Comparison of ENCODE assay signal across 28 cellular contexts in genomic region chr4:126678608-126679007, GRCh38.
DNase-seq lines count a peak whose midpoint lies in the region; ATAC-seq and TF ChIP-seq lines count a peak whose summit lies in the region.
"Had no signal": no experiment of that assay in that cellular context is flagged by ENCODE, and none has a peak within 500 bp of the region (broad histone marks: within the 10 kb centered on the region; RNA-seq: fewer than 3 reads in every experiment).

No MANE protein-coding gene starts in this region.

- no TSS peak for BruUV-seq in A673 (replicated peaks; lab: Mats Ljungman, UMichigan)

- ATAC-seq in Right ventricle myocardium inferior, result no peak
- no peak for ATAC-seq in HG02571 (IDR thresholded peaks at IDR 0.05; ENCODE audit: unreplicated experiment)
- ATAC-seq in GM19463 (IDR thresholded peaks at IDR 0.05; ENCODE audit: unreplicated experiment), result no peak
- ATAC-seq: gastrocnemius medialis; GM12878; mucosa of descending colon; natural killer cell treated with Interleukin-12 subunit alpha and Interleukin-12 subunit beta and Interleukin-15 and Interleukin-18, amount 100 ng/mL, for 72 hours; stimulated activated effector memory CD8-positive, alpha-beta T cell treated with anti-CD3 and anti-CD28 coated beads, Interleukin-12 subunit alpha, Interleukin-12 subunit beta, amount 100 ng/mL, for 72 hours had no signal

- in situ Hi-C loops in astrocyte of the cerebellum (cut with HindIII; ENCODE audit: low sequenced_read_pairs), result no loop called here

- H3K9me3 ChIP-seq in A673 (ENCODE audit: low read depth, low read length, poor library complexity, severe bottlenecking), result no peaks in the 10 kb centered on the region
- H3K9me3 ChIP-seq: gastrocnemius medialis, mucosa of descending colon, sigmoid colon had no signal

- TF ChIP-seq CTCF in astrocyte of the cerebellum (IDR thresholded peaks at IDR 0.05; ENCODE audit: low read depth, low read length, missing control alignments) (no peak), A673 (conservative IDR thresholded peaks at IDR 0.05; ENCODE audit: low read depth, low read length) (no peak)

- CTCF ChIA-PET in A673 (lab: Charles Lee), result no interaction called here

- DNase-seq in NCI-H1417 (lab: John Stamatoyannopoulos, UW) (peak in 2 of 3 experiments; percentile 8 to 65), NCI-H1417 treated with DMSO at 0.1 percent for 48 hours (lab: John Stamatoyannopoulos, UW) (no peak), NCI-H345 (lab: John Stamatoyannopoulos, UW) (peak; percentile 87), astrocyte of the cerebellum (ENCODE audit: low read depth) (peak; percentile 20), Right ventricle myocardium inferior (ENCODE audit: missing footprints) (no peak), A673 (ENCODE audit: low spot score) (no peak)
- DNase-seq: activated effector memory CD4-positive, alpha-beta T cell treated with Interleukin-2 at 50 U/mL for 16 hours; Calu3; dorsolateral prefrontal cortex; EL; gastrocnemius medialis; Karpas-422; mucosa of descending colon; MV-4-11; NCI-H187 treated with DMSO at 0.1 percent for 48 hours; NCI-H526 treated with DMSO at 0.1 percent for 48 hours; posterior cingulate gyrus; RPMI8226; sigmoid colon; stimulated activated CD4-positive, alpha-beta T cell treated with anti-CD3 and anti-CD28 coated beads, Interleukin-4, amount 100 ng/mL, for 24 hours; T-helper 2 cell had no signal

- POLR2A ChIA-PET in A673 (lab: Charles Lee; ENCODE audit: low non-redundant PET), result no interaction called here

- no peaks in the 10 kb centered on the region for H3K36me3 ChIP-seq in A673 (ENCODE audit: insufficient read depth, low read length, poor library complexity, severe bottlenecking)
- H3K36me3 ChIP-seq: gastrocnemius medialis, sigmoid colon had no signal

- intact Hi-C loops in Right ventricle myocardium inferior (cut with DNase I) (no loop called here), A673 (cut with micrococcal nuclease; ENCODE audit: unreplicated experiment) (no loop called here)

- H3K4me3 ChIP-seq in astrocyte of the cerebellum (ENCODE audit: low read depth, low read length), result no peak overlapping the region
- H3K4me3 ChIP-seq in A673 (ENCODE audit: low read depth, low read length, poor library complexity, severe bottlenecking), result no peak overlapping the region
- H3K4me3 ChIP-seq: dorsolateral prefrontal cortex, gastrocnemius medialis, GM12878, lung, mucosa of descending colon, sigmoid colon had no signal

- no peaks in the 10 kb centered on the region for H3K27me3 ChIP-seq in A673 (replicated peaks; ENCODE audit: insufficient read depth, low read depth, low read length, poor library complexity)
- H3K27me3 ChIP-seq: dorsolateral prefrontal cortex, gastrocnemius medialis, sigmoid colon had no signal

- no peak overlapping the region for H3K27ac ChIP-seq in A673 (ENCODE audit: low read depth, low read length, poor library complexity, severe bottlenecking)
- H3K27ac ChIP-seq: 22Rv1, dorsolateral prefrontal cortex, gastrocnemius medialis, sigmoid colon had no signal

- no peaks in the 10 kb centered on the region for H3K4me1 ChIP-seq in A673 (ENCODE audit: insufficient read depth, low read length, poor library complexity, severe bottlenecking)
- H3K4me1 ChIP-seq: gastrocnemius medialis, sigmoid colon had no signal

Comparison
In these comparisons a context has a peak if more than half of its experiments do, and no peak if none do; other contexts are left out.
1. DNase-seq: peak in NCI-H1417 (2 of 3), NCI-H345 (single experiment) and astrocyte of the cerebellum (single experiment); none in NCI-H1417 treated with DMSO at 0.1 percent for 48 hours (single experiment), Right ventricle myocardium inferior (single experiment) and A673 (single experiment).